9 cellular contexts compared by ENCODE assay signal in the genomic region with DNA sequence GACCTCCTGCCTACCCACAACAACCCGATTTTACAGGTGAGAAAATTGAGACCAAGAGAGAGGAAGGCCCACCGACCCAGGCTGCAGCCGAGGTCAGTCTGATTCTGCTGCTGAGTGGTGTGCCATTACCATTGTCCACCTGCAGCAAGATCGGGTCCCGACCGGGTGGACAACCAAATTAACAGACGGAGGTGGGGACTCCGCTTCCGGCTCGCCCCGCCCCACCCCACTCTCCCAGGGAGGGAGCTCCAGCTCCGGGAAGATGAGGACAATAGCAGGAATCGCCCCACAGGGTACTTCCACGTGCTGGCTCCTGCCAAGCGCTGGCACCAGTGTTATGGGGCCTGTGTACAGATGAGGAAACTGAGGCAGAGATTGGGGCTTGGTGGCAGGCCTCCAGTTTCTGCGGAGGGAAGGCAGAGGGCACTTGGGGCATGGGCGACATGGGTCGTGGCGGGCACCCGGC. TPM values are rescaled to one million over a fixed set of nuclear protein-coding genes. Genes with fewer than 3 reads are reported as not detected.
DNase-seq lines count a peak whose midpoint lies in the region; TF ChIP-seq lines count a peak whose summit lies in the region.
"Had no signal": no experiment of that assay in that cellular context is flagged by ENCODE, and none has a peak within 500 bp of the region (broad histone marks: within the 10 kb centered on the region; RNA-seq: fewer than 3 reads in every experiment).

No MANE protein-coding gene starts in this region.

- peak overlapping the region; percentile 94 to 96 for H3K4ac ChIP-seq in mesenchymal stem cell (ENCODE audit: low read depth in 1 of 2, low read length in 2 of 2)

- H3K27me3 Mint-ChIP-seq in activated T-cell treated with anti-CD3 and anti-CD28 coated beads, Interleukin-2, amount 50 U/mL, for 24 hours: peaks cover 53% of the 10 kb centered on the region
- H3K27me3 Mint-ChIP-seq in chondrocyte (ENCODE audit: low read depth): peaks cover 3% of the 10 kb centered on the region
- peaks cover 18% of the 10 kb centered on the region for H3K27me3 Mint-ChIP-seq in type B pancreatic cell

- H3K27me3 ChIP-seq in mesenchymal stem cell (ENCODE audit: control insufficient read depth in 1 of 2, insufficient read depth in 1 of 2, low read length in 2 of 2): peaks cover 0 to 18% of the 10 kb centered on the region in 2 experiments

- H2BK15ac ChIP-seq in mesenchymal stem cell (ENCODE audit: low read depth, poor library complexity, severe bottlenecking): peak overlapping the region; percentile 34

- H3K79me1 ChIP-seq in mesenchymal stem cell (replicated peaks; ENCODE audit: low read length, poor library complexity, severe bottlenecking): peaks cover 25% of the 10 kb centered on the region

- H3K9ac ChIP-seq in mesenchymal stem cell (ENCODE audit: low read length): peak overlapping the region; percentile 94

- H3K9me3 Mint-ChIP-seq in activated T-cell treated with anti-CD3 and anti-CD28 coated beads, Interleukin-2, amount 50 U/mL, for 24 hours: no peaks in the 10 kb centered on the region
- H3K9me3 Mint-ChIP-seq in chondrocyte (ENCODE audit: low read depth): no peaks in the 10 kb centered on the region
- H3K9me3 Mint-ChIP-seq in type B pancreatic cell: no peaks in the 10 kb centered on the region

- peaks cover 28% of the 10 kb centered on the region for H3K4me1 ChIP-seq in mesenchymal stem cell (ENCODE audit: control insufficient read depth, insufficient read depth, low read depth, low read length)

- H2AK5ac ChIP-seq in mesenchymal stem cell (ENCODE audit: low read length, severe bottlenecking): peak overlapping the region; percentile 60

- peak overlapping the region in 1 of 2 experiments; percentile 73 for H3K14ac ChIP-seq in mesenchymal stem cell (ENCODE audit: low read length in 2 of 2)

- H2BK5ac ChIP-seq in mesenchymal stem cell (ENCODE audit: low read depth, low read length, poor library complexity, severe bottlenecking): no peak overlapping the region

- H3K4me2 ChIP-seq in mesenchymal stem cell (ENCODE audit: low read length, poor library complexity, severe bottlenecking): peak overlapping the region; percentile 97

- H2AFZ ChIP-seq in mesenchymal stem cell (ENCODE audit: low read depth, low read length): peak overlapping the region; percentile 85

- peak overlapping the region; percentile 22 for H3K27ac Mint-ChIP-seq in activated T-cell treated with anti-CD3 and anti-CD28 coated beads, Interleukin-2, amount 50 U/mL, for 24 hours
- H3K27ac Mint-ChIP-seq in chondrocyte (ENCODE audit: unreplicated experiment) (peak overlapping the region; percentile 81), type B pancreatic cell (peak overlapping the region; percentile 83)

- peak overlapping the region; percentile 97 to 99 for H3K18ac ChIP-seq in mesenchymal stem cell (ENCODE audit: low read depth in 1 of 2, low read length in 2 of 2)

- H3K4me3 Mint-ChIP-seq in activated T-cell treated with anti-CD3 and anti-CD28 coated beads, Interleukin-2, amount 50 U/mL, for 24 hours: peak overlapping the region; percentile 60
- H3K4me3 Mint-ChIP-seq in chondrocyte (ENCODE audit: unreplicated experiment) (peak overlapping the region; percentile 76), type B pancreatic cell (peak overlapping the region; percentile 86)

- H2BK12ac ChIP-seq in mesenchymal stem cell (ENCODE audit: low read length in 2 of 2): peak overlapping the region in 1 of 2 experiments; percentile 45

- no peaks in the 10 kb centered on the region for H3K36me3 Mint-ChIP-seq in activated T-cell treated with anti-CD3 and anti-CD28 coated beads, Interleukin-2, amount 50 U/mL, for 24 hours (ENCODE audit: low read depth)
- peaks cover 2% of the 10 kb centered on the region for H3K36me3 Mint-ChIP-seq in chondrocyte (ENCODE audit: low read depth)
- H3K36me3 Mint-ChIP-seq in type B pancreatic cell: no peaks in the 10 kb centered on the region

- H4K91ac ChIP-seq in mesenchymal stem cell (ENCODE audit: low read length): peak overlapping the region; percentile 96

- WGBS in mesenchymal stem cell: 37% methylated on average over 17 of the region's 20 CpGs

- H3K36me3 ChIP-seq in mesenchymal stem cell (ENCODE audit: control insufficient read depth in 1 of 2, insufficient read depth in 2 of 2, low read depth in 1 of 2, low read length in 2 of 2): peaks cover 11 to 13% of the 10 kb centered on the region in 2 experiments

- H3K23ac ChIP-seq in mesenchymal stem cell (ENCODE audit: low read length in 2 of 2): peak overlapping the region in 1 of 2 experiments; percentile 46

- peak overlapping the region; percentile 99 for H4K8ac ChIP-seq in mesenchymal stem cell (ENCODE audit: low read length)

- H3K27ac ChIP-seq in mesenchymal stem cell (ENCODE audit: low read length, poor library complexity, severe bottlenecking): no peak overlapping the region

- H3K9me3 ChIP-seq in mesenchymal stem cell (ENCODE audit: control insufficient read depth, low read length): no peaks in the 10 kb centered on the region

- H2BK120ac ChIP-seq in mesenchymal stem cell (ENCODE audit: low read depth, low read length): peak overlapping the region; percentile 95

- peak overlapping the region; percentile 75 to 88 for H3K4me3 ChIP-seq in mesenchymal stem cell (ENCODE audit: insufficient read depth in 1 of 2, low read depth in 1 of 2, low read length in 2 of 2)

- peaks cover 10% of the 10 kb centered on the region for H3K4me1 Mint-ChIP-seq in activated T-cell treated with anti-CD3 and anti-CD28 coated beads, Interleukin-2, amount 50 U/mL, for 24 hours (ENCODE audit: low read depth)
- H3K4me1 Mint-ChIP-seq in chondrocyte (ENCODE audit: low read depth) (peaks cover 33% of the 10 kb centered on the region), type B pancreatic cell (ENCODE audit: unreplicated experiment) (peaks cover 15% of the 10 kb centered on the region)

- DNase-seq in activated T-cell treated with anti-CD3 and anti-CD28 coated beads, Interleukin-2, amount 50 U/mL, for 24 hours: no peak
- DNase-seq in activated T-cell treated with anti-CD3 and anti-CD28 coated beads, Interleukin-2, amount 50 U/mL, for 48 hours: no peak
- DNase-seq in chondrocyte (ENCODE audit: low spot score) (no peak), mesenchymal stem cell (no peak), type B pancreatic cell (ENCODE audit: extremely low spot score, unreplicated experiment) (no peak), SHP77 (lab: John Stamatoyannopoulos, UW) (no peak)
- DNase-seq in stimulated activated naive CD4-positive, alpha-beta T cell (lab: John Stamatoyannopoulos, UW): no peak
- DNase-seq in stimulated activated CD8-positive, alpha-beta memory T cell treated with anti-CD3 and anti-CD28 coated beads, Interleukin-4, amount 100 ng/mL, for 48 hours: no peak
- DNase-seq: DND-41 had no signal

- TF ChIP-seq CTCF in chondrocyte (IDR thresholded peaks at IDR 0.05): no peak
- TF ChIP-seq CTCF in type B pancreatic cell (conservative IDR thresholded peaks at IDR 0.05): no peak

RNA-seq across cellular contexts. Expression of a gene that starts 0.4 kb away (rescaled TPM):
- total RNA-seq in chondrocyte (127 to 137 TPM (median 134 TPM) in 3 replicates), type B pancreatic cell (ENCODE audit: low replicate concordance) (10.6 and 24.2 TPM in 2 replicates)
- polyA plus RNA-seq in mesenchymal stem cell (2013, experiment 1 of 2): 167 TPM
- polyA plus RNA-seq in mesenchymal stem cell (2013, experiment 2 of 2): 172 TPM

RNA-seq across cellular contexts. Expression of a gene that starts 12.5 kb away (rescaled TPM):
- total RNA-seq in chondrocyte (0.27 to 0.33 TPM (median 0.27 TPM) in 3 replicates), type B pancreatic cell (ENCODE audit: low replicate concordance) (1.3 and 2.0 TPM in 2 replicates)
- polyA plus RNA-seq in mesenchymal stem cell (2013, experiment 1 of 2): 0.08 TPM
- 0.05 TPM for polyA plus RNA-seq in mesenchymal stem cell (2013, experiment 2 of 2)

RNA-seq across cellular contexts. Expression of a gene that starts 38.6 kb away (rescaled TPM):
- 306 to 362 TPM (median 321 TPM) in 3 replicates for total RNA-seq in chondrocyte
- 121 TPM for polyA plus RNA-seq in mesenchymal stem cell (2013, experiment 1 of 2)
- 114 TPM for polyA plus RNA-seq in mesenchymal stem cell (2013, experiment 2 of 2)
- total RNA-seq in type B pancreatic cell (ENCODE audit: low replicate concordance): 377 and 531 TPM in 2 replicates

Comparison
In these comparisons a context has a peak if more than half of its experiments do, and no peak if none do; other contexts are left out.
1. H3K27ac Mint-ChIP-seq: peak in every context shown above with its lines; median percentile 83 in type B pancreatic cell; 81 in chondrocyte; 22 in activated T-cell treated with anti-CD3 and anti-CD28 coated beads, Interleukin-2, amount 50 U/mL, for 24 hours.